ENCODE assay signal across 11 cellular contexts in the genomic region with DNA sequence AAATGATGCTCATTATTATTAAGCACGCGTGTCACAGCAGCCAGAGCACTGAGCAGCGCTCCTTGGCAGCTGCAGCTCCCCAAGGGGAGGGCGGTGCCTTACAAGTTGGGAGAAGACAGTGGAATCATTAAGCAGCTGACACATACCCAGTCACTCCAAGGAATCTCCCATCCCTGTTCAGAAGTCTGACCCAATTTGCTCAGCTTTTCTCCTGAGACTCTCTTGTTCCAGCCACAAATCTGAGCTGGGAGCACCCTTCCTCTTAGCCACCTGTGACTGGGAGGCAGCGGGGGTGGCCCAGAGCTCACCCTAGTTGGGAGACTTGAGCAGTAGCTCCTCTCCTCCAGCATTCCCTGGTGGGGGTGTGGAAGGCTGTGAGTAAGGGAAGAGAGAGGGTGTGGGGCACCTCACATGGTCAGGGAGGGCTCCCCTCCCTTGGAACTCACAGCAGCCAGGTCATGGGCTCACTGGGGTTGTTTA.
DNase-seq lines count a peak whose midpoint lies in the region; ATAC-seq and TF ChIP-seq lines count a peak whose summit lies in the region.
"Had no signal": no experiment of that assay in that cellular context is flagged by ENCODE, and none has a peak within 500 bp of the region (broad histone marks: within the 10 kb centered on the region; RNA-seq: fewer than 3 reads in every experiment).

No MANE protein-coding gene starts in this region.

- no peaks in the 10 kb centered on the region for H3K9me3 ChIP-seq in GM23248 (ENCODE audit: low read depth)
- H3K9me3 ChIP-seq in endodermal cell (ENCODE audit: control insufficient read depth, low read length) = no peaks in the 10 kb centered on the region

- H4K20me1 ChIP-seq in GM23248 (ENCODE audit: insufficient read depth) = no peaks in the 10 kb centered on the region

- no peak overlapping the region for H2AFZ ChIP-seq in GM23248

- no peaks in the 10 kb centered on the region for H3K79me2 ChIP-seq in GM23248 (ENCODE audit: insufficient read depth)

- no peak overlapping the region for H3K4me3 Mint-ChIP-seq in endodermal cell
- H3K4me3 Mint-ChIP-seq: central memory CD8-positive, alpha-beta T cell had no signal

- in situ Hi-C loops in GM23248 (cut with MboI) = no loop called here

- H3K27ac ChIP-seq in GM23248 (peak overlapping the region; percentile 91), endodermal cell (ENCODE audit: low read depth, low read length) (no peak overlapping the region)

- peak overlapping the region; percentile 83 for H3K9ac ChIP-seq in GM23248
- H3K9ac ChIP-seq in endodermal cell (ENCODE audit: extremely low read depth, low read length, poor library complexity, severe bottlenecking) = no peak overlapping the region

- H3K36me3 Mint-ChIP-seq in endodermal cell (ENCODE audit: low read depth) = no peaks in the 10 kb centered on the region

- peak; percentile 99 for DNase-seq in GM23248
- DNase-seq in cardiac fibroblast (ENCODE audit: low read depth in 2 of 2) = peak; percentile 50 to 89
- DNase-seq in iris pigment epithelial cell (ENCODE audit: low read depth) = peak; percentile 52
- DNase-seq in stromal cell of bone marrow (ENCODE audit: low read depth) = peak; percentile 89
- no peak for DNase-seq in activated CD4-positive, alpha-beta T cell treated with anti-CD3 and anti-CD28 coated beads, Interleukin-2, amount 50 U/mL, for 1 hour
- DNase-seq in NCI-H187 (lab: John Stamatoyannopoulos, UW) = no peak
- DNase-seq in endodermal cell = no peak
- DNase-seq: NCI-H526 treated with DMSO at 0.1 percent for 48 hours, occipital lobe had no signal

- H3K36me3 ChIP-seq in GM23248 (ENCODE audit: low read depth) (no peaks in the 10 kb centered on the region), endodermal cell (ENCODE audit: control insufficient read depth, insufficient read depth, low read length) (no peaks in the 10 kb centered on the region)

- WGBS in GM23248 (ENCODE audit: low coverage in 1 of 2, low lambda C conversion rate in 2 of 2, missing lambda C conversion rate in 2 of 2), 2 experiments = 2 to 3% methylated on average over 5 of the region's 5 CpGs
- 93 to 100% methylated on average over 4 to 5 of the region's 5 CpGs for whole genome bisulfite sequencing in endodermal cell (ENCODE audit: insufficient coverage in 1 of 2, insufficient read length in 1 of 2), 2 experiments

- H3K4me3 ChIP-seq in GM23248 = 0 out of 2 replicates have a peak overlapping the region, but pooled peaks have one; percentile 22
- no peak overlapping the region for H3K4me3 ChIP-seq in cardiac fibroblast (replicated peaks in 1 of 2; ENCODE audit: low read depth in 2 of 2, low read length in 2 of 2)
- no peak overlapping the region for H3K4me3 ChIP-seq in endodermal cell (ENCODE audit: low read length)

- H3F3A ChIP-seq in GM23248 (ENCODE audit: insufficient read depth) = peaks cover 80% of the 10 kb centered on the region

- ATAC-seq in HG03521 (IDR thresholded peaks at IDR 0.05; ENCODE audit: unreplicated experiment) = no peak

- H3K4me1 Mint-ChIP-seq in endodermal cell = peaks cover 4% of the 10 kb centered on the region
- H3K4me1 Mint-ChIP-seq: central memory CD8-positive, alpha-beta T cell had no signal

- H3K27me3 Mint-ChIP-seq in endodermal cell (ENCODE audit: insufficient read depth) = no peaks in the 10 kb centered on the region

- no peaks in the 10 kb centered on the region for H3K9me3 Mint-ChIP-seq in endodermal cell
- H3K9me3 Mint-ChIP-seq: central memory CD8-positive, alpha-beta T cell had no signal

- TF ChIP-seq CTCF in cardiac fibroblast (IDR thresholded peaks at IDR 0.05; ENCODE audit: low read depth, low read length) (no peak), endodermal cell (conservative IDR thresholded peaks at IDR 0.05) (no peak)

- H3K27me3 ChIP-seq in GM23248 (replicated peaks; ENCODE audit: insufficient read depth) (no peaks in the 10 kb centered on the region), endodermal cell (ENCODE audit: control insufficient read depth, insufficient read depth, low read length, poor library complexity, severe bottlenecking) (no peaks in the 10 kb centered on the region)

- no peaks in the 10 kb centered on the region for H3K9me2 ChIP-seq in GM23248 (ENCODE audit: insufficient read depth)

- peak overlapping the region; percentile 72 for H3K4me2 ChIP-seq in GM23248 (ENCODE audit: unreplicated experiment)

- H3K4me1 ChIP-seq in GM23248 (ENCODE audit: insufficient read depth) (peaks cover 74% of the 10 kb centered on the region), endodermal cell (ENCODE audit: control insufficient read depth, insufficient read depth, low read length) (no peaks in the 10 kb centered on the region)

- no peak overlapping the region for H3K27ac Mint-ChIP-seq in endodermal cell

Comparison
In these comparisons a context has a peak if more than half of its experiments do, and no peak if none do; other contexts are left out.
1. DNase-seq: peak in GM23248 (single experiment), cardiac fibroblast (2 of 2), iris pigment epithelial cell (single experiment) and stromal cell of bone marrow (single experiment); none in activated CD4-positive, alpha-beta T cell treated with anti-CD3 and anti-CD28 coated beads, Interleukin-2, amount 50 U/mL, for 1 hour (single experiment), NCI-H187 (0 of 2) and endodermal cell (single experiment).